9 cellular contexts compared by ENCODE assay signal in the genomic region with DNA sequence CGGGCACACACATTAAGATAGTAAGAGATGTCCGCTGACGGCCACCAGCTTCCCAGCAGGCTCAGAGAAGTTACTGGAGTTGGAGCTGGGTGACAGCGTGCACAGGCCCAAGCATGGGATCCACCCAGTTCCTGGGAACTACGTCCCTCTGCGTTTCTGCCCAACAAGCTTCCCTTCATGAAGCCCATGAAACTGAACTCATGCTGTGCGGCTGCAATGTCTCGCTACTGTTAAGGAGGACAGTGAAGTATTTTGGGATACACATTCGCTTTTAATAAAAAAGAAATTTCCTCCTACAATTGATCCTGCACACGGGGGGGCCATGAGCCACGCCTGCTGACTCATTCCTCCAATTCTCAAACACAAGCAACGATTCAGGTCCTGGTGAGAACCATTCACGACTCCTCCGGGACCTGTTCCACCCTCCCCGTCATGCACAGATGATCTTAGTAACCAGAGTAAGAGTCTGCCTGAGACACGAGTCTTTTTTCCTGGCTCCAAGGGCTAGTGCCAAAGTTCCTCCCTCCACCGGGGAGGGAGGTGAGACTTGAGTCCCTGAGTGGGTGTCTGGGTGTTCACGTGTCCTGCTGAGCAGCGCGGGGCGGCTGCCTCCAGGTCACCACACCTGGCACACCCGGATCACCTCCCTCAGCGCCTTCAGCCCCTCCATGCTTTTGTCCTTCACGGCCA. TPM values are rescaled to one million over a fixed set of nuclear protein-coding genes. Genes with fewer than 3 reads are reported as not detected.
DNase-seq lines count a peak whose midpoint lies in the region; ATAC-seq and TF ChIP-seq lines count a peak whose summit lies in the region.
"Had no signal": no experiment of that assay in that cellular context is flagged by ENCODE, and none has a peak within 500 bp of the region (broad histone marks: within the 10 kb centered on the region; RNA-seq: fewer than 3 reads in every experiment).

No MANE protein-coding gene starts in this region.

- peak overlapping the region; percentile 20 for H3K9ac ChIP-seq in mucosa of stomach (ENCODE audit: low read length)

- no peak for TF ChIP-seq POLR2A in adrenal gland (IDR thresholded peaks at IDR 0.05)
- no peak for TF ChIP-seq POLR2A in prostate gland (IDR thresholded peaks at IDR 0.05)

- in situ Hi-C loops in brain microvascular endothelial cell (cut with HindIII; ENCODE audit: low pct_ligation_motif_present, low sequenced_read_pairs): no loop called here

- ATAC-seq in HG03159 (IDR thresholded peaks at IDR 0.05; ENCODE audit: unreplicated experiment): no peak

- H3K36me3 ChIP-seq in brain microvascular endothelial cell (replicated peaks): no peaks in the 10 kb centered on the region
- no peaks in the 10 kb centered on the region for H3K36me3 ChIP-seq in mucosa of stomach (ENCODE audit: control insufficient read depth, insufficient read depth, low read length)
- peaks cover 0 to 14% of the 10 kb centered on the region in 2 donors for H3K36me3 ChIP-seq in adrenal gland (replicated peaks in 1 of 2)
- no peaks in the 10 kb centered on the region for H3K36me3 ChIP-seq in prostate gland

- H3K9me3 ChIP-seq in mucosa of stomach (ENCODE audit: control insufficient read depth, low read length) (no peaks in the 10 kb centered on the region), adrenal gland (replicated peaks in 1 of 3) (no peaks in the 10 kb centered on the region), prostate gland (no peaks in the 10 kb centered on the region)

- peak; percentile 82 for DNase-seq in AG10803 (ENCODE audit: low read depth)
- DNase-seq in HS-5 (ENCODE audit: low read depth): peak; percentile 69
- peak; percentile 72 for DNase-seq in brain microvascular endothelial cell
- no peak for DNase-seq in adrenal gland
- no peak for DNase-seq in prostate gland (ENCODE audit: low spot score)
- no peak for DNase-seq in mesenteric fat pad (ENCODE audit: low spot score)

- H3K27ac ChIP-seq in brain microvascular endothelial cell (peak overlapping the region; percentile 95), adrenal gland (no peak overlapping the region), prostate gland (no peak overlapping the region)
- H3K27ac ChIP-seq: VCaP had no signal

- H3K27me3 ChIP-seq in brain microvascular endothelial cell (replicated peaks): no peaks in the 10 kb centered on the region
- H3K27me3 ChIP-seq in mucosa of stomach (ENCODE audit: control insufficient read depth, insufficient read depth, low read length): no peaks in the 10 kb centered on the region
- H3K27me3 ChIP-seq in adrenal gland: no peaks in the 10 kb centered on the region
- H3K27me3 ChIP-seq in prostate gland (replicated peaks; ENCODE audit: insufficient read depth): no peaks in the 10 kb centered on the region

- peak overlapping the region; percentile 13; the same call in 1 of the 2 replicates for H3K4me3 ChIP-seq in AG10803 (ENCODE audit: low read length)
- H3K4me3 ChIP-seq in brain microvascular endothelial cell (ENCODE audit: low read depth, low read length): no peak overlapping the region
- H3K4me3 ChIP-seq in mucosa of stomach (ENCODE audit: low read length): no peak overlapping the region
- H3K4me3 ChIP-seq in adrenal gland: no peak overlapping the region
- H3K4me3 ChIP-seq in prostate gland: no peak overlapping the region

- 84 to 90% (median 87%) methylated on average over 21 to 24 of the region's 24 CpGs for WGBS in adrenal gland, 4 donors
- WGBS in prostate gland: 74% methylated on average over 23 of the region's 24 CpGs

- intact Hi-C loops in adrenal gland (cut with DNase I): no loop called here
- intact Hi-C loops in prostate gland (cut with DNase I): no loop called here

- TF ChIP-seq CTCF in AG10803 (conservative IDR thresholded peaks at IDR 0.05; ENCODE audit: low read length) (no peak), brain microvascular endothelial cell (IDR thresholded peaks at IDR 0.05; ENCODE audit: low read depth, low read length, missing control alignments) (no peak), adrenal gland (IDR thresholded peaks at IDR 0.05) (no peak), prostate gland (IDR thresholded peaks at IDR 0.05) (no peak)

- H3K4me1 ChIP-seq in mucosa of stomach (ENCODE audit: control insufficient read depth, insufficient read depth, low read length) (peaks cover 39% of the 10 kb centered on the region), adrenal gland (replicated peaks in 1 of 2) (peaks cover 22 to 24% of the 10 kb centered on the region in 2 donors), prostate gland (replicated peaks) (peaks cover 10% of the 10 kb centered on the region)

RNA-seq across cellular contexts. Expression of a gene that starts 2.6 kb away (rescaled TPM):
- total RNA-seq in adrenal gland (10 to 100 TPM; 19.1 to 64.3 (median 25.5) TPM), prostate gland (10 to 100 TPM; 50.0 to 51.6 TPM), mesenteric fat pad (17.8 TPM)
- polyA plus RNA-seq in adrenal gland: 10 to 100 TPM; 17.3 to 82.7 (median 68.4) TPM

RNA-seq across cellular contexts. Expression of a gene that starts 11.2 kb away (rescaled TPM):
- total RNA-seq in adrenal gland: 1 to 10 TPM in 2 of 8 donors, under 1 TPM in 5, not detected in 1; 0.06 to 1.3 (median 0.72) TPM
- polyA plus RNA-seq in adrenal gland: 1 to 10 TPM in 2 of 3 donors, not detected in 1; 1.2 to 2.1 TPM
- total RNA-seq in prostate gland: 10 to 100 TPM; 15.4 to 59.2 TPM
- total RNA-seq in mesenteric fat pad: 0.16 TPM

RNA-seq across cellular contexts. Expression of a gene that starts 36.7 kb away (rescaled TPM):
- total RNA-seq in adrenal gland (10 to 100 TPM; 17.2 to 34.1 (median 20.6) TPM), prostate gland (10 to 100 TPM; 29.1 to 50.6 TPM), mesenteric fat pad (63.4 TPM)
- 10 to 100 TPM in 2 of 3 donors, 1 to 10 TPM in 1; 1.5 to 72.2 (median 37.6) TPM for polyA plus RNA-seq in adrenal gland

Comparison
In these comparisons a context has a peak if more than half of its experiments do, and no peak if none do; other contexts are left out.
1. DNase-seq: peak in AG10803 (single experiment), HS-5 (single experiment) and brain microvascular endothelial cell (single experiment); none in adrenal gland (0 of 7), prostate gland (single experiment) and mesenteric fat pad (single experiment).
2. RNA of a gene that starts 11.2 kb away (total RNA-seq): 15.4 to 59.2 TPM in prostate gland; 0.06 to 1.3 TPM in adrenal gland and 0.16 TPM in mesenteric fat pad (single experiment); every median in the first group is over 4 times any median in the second.